Comparison of ENCODE assay signal across 19 cellular contexts in the genomic region with DNA sequence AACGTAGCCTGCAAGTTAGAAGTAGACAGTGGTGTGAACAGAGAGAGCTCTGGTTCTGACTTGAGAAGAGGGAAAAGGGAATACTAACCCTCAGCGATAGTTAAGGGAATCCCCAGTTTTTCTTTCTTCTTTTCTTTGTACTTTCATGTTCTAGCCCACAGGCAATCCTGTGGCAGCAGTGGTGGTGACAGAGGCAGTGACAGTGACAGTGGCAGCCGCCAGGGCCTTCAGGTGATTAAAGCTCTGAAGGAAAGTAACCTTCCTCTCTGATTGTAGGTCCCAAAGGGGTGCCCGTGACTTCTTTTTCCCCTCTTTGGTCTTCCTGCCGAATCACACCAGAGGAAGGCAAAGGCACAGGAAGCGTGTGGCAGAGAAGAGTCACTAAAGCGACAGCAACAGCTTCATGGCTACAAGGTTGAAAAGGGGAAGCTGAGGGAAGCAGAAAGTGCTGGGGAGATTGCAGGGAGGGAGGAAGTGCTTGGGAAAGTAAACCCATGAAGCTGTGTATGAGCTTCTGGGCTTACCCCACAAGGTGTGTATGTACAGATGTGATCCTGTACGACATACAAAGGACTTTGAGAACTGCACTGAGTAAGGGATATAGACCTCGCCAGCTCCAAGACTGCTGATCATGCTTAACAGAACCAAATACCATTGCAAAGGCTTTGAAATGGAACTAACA. TPM values are rescaled to one million over a fixed set of nuclear protein-coding genes. Genes with fewer than 3 reads are reported as not detected.
DNase-seq lines count a peak whose midpoint lies in the region; ATAC-seq and TF ChIP-seq lines count a peak whose summit lies in the region.
"Not testable (repeated sequence)": the region's sequence is repeated elsewhere in the genome, so short reads cannot be mapped to it uniquely, and the experiment has no call there.
"Had no signal": no experiment of that assay in that cellular context is flagged by ENCODE, and none has a peak within 500 bp of the region (broad histone marks: within the 10 kb centered on the region; RNA-seq: fewer than 3 reads in every experiment).

No MANE protein-coding gene starts in this region.

- CTCF ChIA-PET in activated CD8-positive, alpha-beta memory T cell treated with anti-CD3 and anti-CD28 coated beads, Interleukin-2, amount 10 ng/mL, durations not matched to agents 7 days and 5 days (lab: Charles Lee): not testable (repeated sequence)

- H3K27me3 ChIP-seq in left lung, upper lobe of right lung: not testable (repeated sequence)

- not testable (repeated sequence) for H3K4me3 ChIP-seq in left lung, upper lobe of right lung

- ATAC-seq in GM18511 (IDR thresholded peaks at IDR 0.05; ENCODE audit: unreplicated experiment) (peak; percentile 79), GM19452 (IDR thresholded peaks at IDR 0.05; ENCODE audit: unreplicated experiment) (peak; percentile 77), GM21717 (IDR thresholded peaks at IDR 0.05; ENCODE audit: unreplicated experiment) (peak; percentile 62), HG02943 (IDR thresholded peaks at IDR 0.05; ENCODE audit: low read depth, unreplicated experiment) (peak; percentile 74), HG03378 (IDR thresholded peaks at IDR 0.05; ENCODE audit: unreplicated experiment) (peak; percentile 67), left lung (peak; percentile 44), upper lobe of right lung (peak; percentile 79)
- peak; percentile 78 for ATAC-seq in activated CD8-positive, alpha-beta memory T cell treated with anti-CD3 and anti-CD28 coated beads, Interleukin-2, amount 10 ng/mL, durations not matched to agents 7 days and 5 days

- not testable (repeated sequence) for H3K36me3 Mint-ChIP-seq in activated CD8-positive, alpha-beta memory T cell treated with anti-CD3 and anti-CD28 coated beads, Interleukin-2, amount 10 ng/mL, durations not matched to agents 7 days and 5 days

- not testable (repeated sequence) for H3K27me3 Mint-ChIP-seq in activated CD8-positive, alpha-beta memory T cell treated with anti-CD3 and anti-CD28 coated beads, Interleukin-2, amount 10 ng/mL, durations not matched to agents 7 days and 5 days

- DNase-seq in activated CD8-positive, alpha-beta memory T cell treated with anti-CD3 and anti-CD28 coated beads, Interleukin-2, amount 10 ng/mL, durations not matched to agents 7 days and 5 days; left lung; upper lobe of right lung: not testable (repeated sequence)

- H3K9me3 ChIP-seq in left lung, upper lobe of right lung: not testable (repeated sequence)

- not testable (repeated sequence) for TF ChIP-seq CTCF in left lung (IDR thresholded peaks at IDR 0.05); upper lobe of right lung (IDR thresholded peaks at IDR 0.05)

- H3K4me1 ChIP-seq in left lung, upper lobe of right lung: not testable (repeated sequence)

- intact Hi-C loops in left lung (cut with DNase I); upper lobe of right lung (cut with DNase I): not testable (repeated sequence)

- H3K4me3 Mint-ChIP-seq in activated CD8-positive, alpha-beta memory T cell treated with anti-CD3 and anti-CD28 coated beads, Interleukin-2, amount 10 ng/mL, durations not matched to agents 7 days and 5 days: not testable (repeated sequence)

- not testable (repeated sequence) for H3K27ac Mint-ChIP-seq in activated CD8-positive, alpha-beta memory T cell treated with anti-CD3 and anti-CD28 coated beads, Interleukin-2, amount 10 ng/mL, durations not matched to agents 7 days and 5 days

- H3K9me3 Mint-ChIP-seq in activated CD8-positive, alpha-beta memory T cell treated with anti-CD3 and anti-CD28 coated beads, Interleukin-2, amount 10 ng/mL, durations not matched to agents 7 days and 5 days (ENCODE audit: low read depth): not testable (repeated sequence)

- H3K4me1 Mint-ChIP-seq in activated CD8-positive, alpha-beta memory T cell treated with anti-CD3 and anti-CD28 coated beads, Interleukin-2, amount 10 ng/mL, durations not matched to agents 7 days and 5 days: not testable (repeated sequence)

- not testable (repeated sequence) for H3K27ac ChIP-seq in left lung, upper lobe of right lung

- not testable (repeated sequence) for H3K36me3 ChIP-seq in left lung, upper lobe of right lung

RNA-seq across cellular contexts. Expression of a gene that starts 8.0 kb away (rescaled TPM):
- not detected for total RNA-seq in activated CD8-positive, alpha-beta memory T cell treated with anti-CD3 and anti-CD28 coated beads, Interleukin-2, amount 10 ng/mL, durations not matched to agents 7 days and 5 days
- total RNA-seq in left lung (not detected), upper lobe of right lung (not detected)
- total RNA-seq: activated CD4-positive, alpha-beta memory T cell treated with anti-CD3 and anti-CD28 coated beads for 36 hours; Calu3; chondrocyte; H9; HT-29; MCF 10A; mononuclear cell; neural crest cell; right atrium auricular region; spleen; vagina had no signal

RNA-seq across cellular contexts. Expression of a gene that starts 39.5 kb away (rescaled TPM):
- 1 to 10 TPM in 1 of 2 experiments, under 1 TPM in 1; 0.35 to 1.0 TPM for total RNA-seq in activated CD8-positive, alpha-beta memory T cell treated with anti-CD3 and anti-CD28 coated beads, Interleukin-2, amount 10 ng/mL, durations not matched to agents 7 days and 5 days
- total RNA-seq in left lung (10 to 100 TPM; 45.1 to 66.4 TPM), upper lobe of right lung (64.0 TPM)
- total RNA-seq: HT-29 had no signal

Comparison
In these comparisons a context has a peak if more than half of its experiments do, and no peak if none do; other contexts are left out.
1. RNA of a gene that starts 39.5 kb away (total RNA-seq): 45.1 to 66.4 TPM in left lung and 64.0 TPM in upper lobe of right lung (single experiment); 0.35 to 1.0 TPM in activated CD8-positive, alpha-beta memory T cell treated with anti-CD3 and anti-CD28 coated beads, Interleukin-2, amount 10 ng/mL, durations not matched to agents 7 days and 5 days; every median in the first group is over 10 times any median in the second.
2. Peak in every context shown above with its lines, with median percentiles within 50 percentile points of each other: ATAC-seq.